In the genomic region with DNA sequence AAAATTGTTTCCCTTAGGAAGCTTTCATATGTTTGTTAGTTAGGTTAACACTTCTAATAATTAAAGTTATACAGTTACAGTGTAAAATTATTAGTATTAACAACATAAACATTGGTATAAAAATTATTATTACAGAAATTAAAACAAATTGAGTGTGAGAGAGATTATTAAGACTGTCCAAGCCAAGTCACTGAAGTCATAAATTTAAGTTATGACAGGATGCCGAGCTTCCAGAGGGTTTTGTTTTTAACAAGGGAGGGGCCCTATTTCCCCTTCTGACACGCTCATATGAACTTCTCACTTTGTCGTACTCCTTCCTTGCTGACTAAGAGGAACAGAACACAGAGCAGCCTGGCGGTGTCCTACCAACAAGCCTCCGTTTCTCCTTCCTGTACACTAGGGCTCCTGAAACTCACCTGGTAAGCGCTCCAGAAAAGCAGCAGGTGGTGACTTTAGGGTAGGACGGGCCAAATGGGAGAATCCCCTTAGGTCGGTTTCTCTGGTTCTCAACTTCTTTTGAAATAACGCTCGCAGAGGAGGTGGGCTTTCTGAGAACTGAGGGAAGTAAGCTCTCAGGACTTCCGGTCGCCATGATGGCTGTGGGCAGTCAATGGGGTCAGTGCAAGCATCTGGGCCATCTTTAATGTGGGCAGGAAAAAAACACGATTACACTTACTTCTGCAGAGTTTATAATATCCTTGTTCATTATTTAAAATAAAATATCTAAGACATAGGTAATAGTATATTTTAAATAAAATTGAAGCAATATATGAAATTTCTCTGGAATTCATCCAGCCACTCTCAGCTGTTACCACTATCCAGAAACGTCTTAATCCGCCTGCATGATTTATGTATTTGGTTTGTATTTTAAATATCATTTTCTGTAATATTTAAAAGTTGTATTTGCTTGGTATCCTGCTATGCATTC, we compare ENCODE assay signal across 1 cellular context.
A peak's percentile ranks its signal among the peaks of the same experiment; 100 is the strongest.
TF ChIP-seq lines count a peak whose summit lies in the region.

A gene with protein sequence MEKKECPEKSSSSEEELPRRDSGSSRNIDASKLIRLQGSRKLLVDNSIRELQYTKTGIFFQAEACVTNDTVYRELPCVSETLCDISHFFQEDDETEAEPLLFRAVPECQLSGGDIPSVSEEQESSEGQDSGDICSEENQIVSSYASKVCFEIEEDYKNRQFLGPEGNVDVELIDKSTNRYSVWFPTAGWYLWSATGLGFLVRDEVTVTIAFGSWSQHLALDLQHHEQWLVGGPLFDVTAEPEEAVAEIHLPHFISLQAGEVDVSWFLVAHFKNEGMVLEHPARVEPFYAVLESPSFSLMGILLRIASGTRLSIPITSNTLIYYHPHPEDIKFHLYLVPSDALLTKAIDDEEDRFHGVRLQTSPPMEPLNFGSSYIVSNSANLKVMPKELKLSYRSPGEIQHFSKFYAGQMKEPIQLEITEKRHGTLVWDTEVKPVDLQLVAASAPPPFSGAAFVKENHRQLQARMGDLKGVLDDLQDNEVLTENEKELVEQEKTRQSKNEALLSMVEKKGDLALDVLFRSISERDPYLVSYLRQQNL (minus strand): TSS at position 537 of the 928 bp plus-strand sequence. CDS start 14,892 bp downstream, outside the sequence.

TF ChIP-seq in GM23338, 12 proteins besides CTCF, POLR2A, EP300 and RAD21 (continued from another document):
- TF ChIP-seq, protein P1, sequence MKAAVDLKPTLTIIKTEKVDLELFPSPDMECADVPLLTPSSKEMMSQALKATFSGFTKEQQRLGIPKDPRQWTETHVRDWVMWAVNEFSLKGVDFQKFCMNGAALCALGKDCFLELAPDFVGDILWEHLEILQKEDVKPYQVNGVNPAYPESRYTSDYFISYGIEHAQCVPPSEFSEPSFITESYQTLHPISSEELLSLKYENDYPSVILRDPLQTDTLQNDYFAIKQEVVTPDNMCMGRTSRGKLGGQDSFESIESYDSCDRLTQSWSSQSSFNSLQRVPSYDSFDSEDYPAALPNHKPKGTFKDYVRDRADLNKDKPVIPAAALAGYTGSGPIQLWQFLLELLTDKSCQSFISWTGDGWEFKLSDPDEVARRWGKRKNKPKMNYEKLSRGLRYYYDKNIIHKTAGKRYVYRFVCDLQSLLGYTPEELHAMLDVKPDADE (IDR thresholded peaks at IDR 0.05), result peak; percentile 66; the same call in 1 of the 2 replicates
TF ChIP-seq in GM23338: peak in this region for 2.
